Comparison of ENCODE assay signal across 23 cellular contexts in the genomic region with DNA sequence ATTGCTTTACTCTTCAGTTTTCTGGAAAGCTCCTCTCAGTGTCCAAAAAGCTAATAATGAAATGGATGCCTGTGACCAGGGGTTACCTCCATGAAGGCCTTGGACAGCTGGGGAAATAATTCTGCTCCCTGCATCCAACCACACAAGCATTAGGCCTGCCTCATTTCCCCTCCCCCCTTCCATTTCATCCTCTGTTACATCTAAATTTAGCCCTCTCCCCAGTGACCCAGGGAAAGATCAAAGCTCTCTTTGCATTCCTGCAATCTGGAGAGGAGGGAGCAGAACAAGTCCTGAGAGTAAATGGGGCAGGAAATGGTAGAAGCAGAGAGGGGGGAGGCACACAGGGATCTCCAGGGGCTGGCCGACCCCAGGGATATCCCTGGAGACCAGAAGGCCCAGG.
DNase-seq lines count a peak whose midpoint lies in the region; ATAC-seq and TF ChIP-seq lines count a peak whose summit lies in the region.
"Had no signal": no experiment of that assay in that cellular context is flagged by ENCODE, and none has a peak within 500 bp of the region (broad histone marks: within the 10 kb centered on the region; RNA-seq: fewer than 3 reads in every experiment).

No MANE protein-coding gene starts in this region.

- no peaks in the 10 kb centered on the region for H3K36me3 Mint-ChIP-seq in naive thymus-derived CD4-positive, alpha-beta T cell
- H3K36me3 Mint-ChIP-seq: CD8-positive, alpha-beta memory T cell; stimulated activated effector memory CD8-positive, alpha-beta T cell treated with anti-CD3 and anti-CD28 coated beads, Interleukin-12 subunit alpha, Interleukin-12 subunit beta, amount 100 ng/mL, for 72 hours had no signal

- WGBS in psoas muscle, 3 donors, result 8 to 30% (median 15%) methylated on average over 1 of the region's 1 CpG

- POLR2A ChIA-PET in naive thymus-derived CD4-positive, alpha-beta T cell (lab: Charles Lee), result no interaction called here

- H3K27me3 ChIP-seq in H7 (ENCODE audit: control insufficient read depth, insufficient read depth, low read length), result no peaks in the 10 kb centered on the region
- no peaks in the 10 kb centered on the region for H3K27me3 ChIP-seq in iPS-20b (ENCODE audit: insufficient read depth, low read length)
- no peaks in the 10 kb centered on the region for H3K27me3 ChIP-seq in psoas muscle (ENCODE audit: insufficient read depth in 3 of 3, low read length in 2 of 3)
- no peaks in the 10 kb centered on the region for H3K27me3 ChIP-seq in naive thymus-derived CD4-positive, alpha-beta T cell (ENCODE audit: control insufficient read depth in 2 of 2, insufficient read depth in 2 of 2, low read length in 2 of 2)
- no peaks in the 10 kb centered on the region for H3K27me3 ChIP-seq in left lung
- H3K27me3 ChIP-seq: esophagus muscularis mucosa, neutrophil had no signal

- peak; percentile 46 for DNase-seq in H7
- DNase-seq in psoas muscle, result no peak
- no peak for DNase-seq in cerebellar nuclear complex (lab: John Stamatoyannopoulos, UW)
- DNase-seq in naive thymus-derived CD4-positive, alpha-beta T cell, result no peak
- DNase-seq in left lung, result no peak
- DNase-seq: activated CD4-positive, alpha-beta T cell treated with anti-CD3 and anti-CD28 coated beads, Interleukin-2, amount 50 U/mL, for 48 hours; activated naive CD4-positive, alpha-beta T cell; CD8-positive, alpha-beta memory T cell; DND-41; effector CD4-positive, alpha-beta T cell; GOT3; NCI-H1436 treated with DMSO at 0.1 percent for 48 hours; NCI-H69; OCI-M1; SIG-M5 had no signal

- H3K4me1 ChIP-seq in iPS-20b (ENCODE audit: insufficient read depth, low read length) (peaks cover 25% of the 10 kb centered on the region), psoas muscle (no peaks in the 10 kb centered on the region), left lung (no peaks in the 10 kb centered on the region)
- no peaks in the 10 kb centered on the region for H3K4me1 ChIP-seq in naive thymus-derived CD4-positive, alpha-beta T cell (ENCODE audit: control insufficient read depth in 2 of 2, insufficient read depth in 2 of 2, low read length in 2 of 2)

- H3K27ac ChIP-seq in VCaP (peak overlapping the region; percentile 16; the same call in 1 of the 2 replicates), iPS-20b (ENCODE audit: low read length) (peak overlapping the region; percentile 62), psoas muscle (no peak overlapping the region), left lung (no peak overlapping the region)
- no peak overlapping the region for H3K27ac ChIP-seq in naive thymus-derived CD4-positive, alpha-beta T cell (ENCODE audit: low read depth, low read length)
- H3K27ac ChIP-seq: esophagus muscularis mucosa, neutrophil, thoracic aorta had no signal

- H3K4me3 Mint-ChIP-seq in naive thymus-derived CD4-positive, alpha-beta T cell, result no peak overlapping the region
- H3K4me3 Mint-ChIP-seq: CD8-positive, alpha-beta memory T cell; central memory CD8-positive, alpha-beta T cell; stimulated activated effector memory CD8-positive, alpha-beta T cell treated with anti-CD3 and anti-CD28 coated beads, Interleukin-12 subunit alpha, Interleukin-12 subunit beta, amount 100 ng/mL, for 72 hours had no signal

- H3K4me1 Mint-ChIP-seq in naive thymus-derived CD4-positive, alpha-beta T cell, result no peaks in the 10 kb centered on the region
- H3K4me1 Mint-ChIP-seq: CD8-positive, alpha-beta memory T cell; central memory CD8-positive, alpha-beta T cell; stimulated activated effector memory CD8-positive, alpha-beta T cell treated with anti-CD3 and anti-CD28 coated beads, Interleukin-12 subunit alpha, Interleukin-12 subunit beta, amount 100 ng/mL, for 72 hours had no signal

- ATAC-seq in psoas muscle, result peak; percentile 40 to 63 (median 59)
- no peak for ATAC-seq in HG03342 (IDR thresholded peaks at IDR 0.05; ENCODE audit: unreplicated experiment)
- ATAC-seq in naive thymus-derived CD4-positive, alpha-beta T cell, result no peak
- ATAC-seq in left lung, result no peak
- ATAC-seq: stimulated activated effector memory CD8-positive, alpha-beta T cell treated with anti-CD3 and anti-CD28 coated beads, Interleukin-12 subunit alpha, Interleukin-12 subunit beta, amount 100 ng/mL, for 72 hours had no signal

- intact Hi-C loops in psoas muscle (cut with DNase I) (no loop called here), left lung (cut with DNase I) (no loop called here)
- intact Hi-C loops in naive thymus-derived CD4-positive, alpha-beta T cell (cut with micrococcal nuclease), result no loop called here

- H3K9ac ChIP-seq in iPS-20b (ENCODE audit: low read depth, low read length), result peak overlapping the region; percentile 52; the same call in 1 of the 2 replicates

- no peaks in the 10 kb centered on the region for H3K36me3 ChIP-seq in H7 (replicated peaks; ENCODE audit: control insufficient read depth, insufficient read depth, low read length)
- H3K36me3 ChIP-seq in iPS-20b (ENCODE audit: insufficient read depth, low read depth, low read length), result no peaks in the 10 kb centered on the region
- H3K36me3 ChIP-seq in psoas muscle (ENCODE audit: insufficient read depth in 1 of 2, low read depth in 1 of 2), result no peaks in the 10 kb centered on the region
- no peaks in the 10 kb centered on the region for H3K36me3 ChIP-seq in naive thymus-derived CD4-positive, alpha-beta T cell (ENCODE audit: control insufficient read depth in 2 of 3, insufficient read depth in 3 of 3, low read length in 3 of 3)
- no peaks in the 10 kb centered on the region for H3K36me3 ChIP-seq in left lung
- H3K36me3 ChIP-seq: esophagus muscularis mucosa, neutrophil, thoracic aorta had no signal

- no peak for TF ChIP-seq CTCF in VCaP (conservative IDR thresholded peaks at IDR 0.05)
- no peak for TF ChIP-seq CTCF in psoas muscle (IDR thresholded peaks at IDR 0.05)
- no peak for TF ChIP-seq CTCF in left lung (IDR thresholded peaks at IDR 0.05)

- H3K9me3 Mint-ChIP-seq in naive thymus-derived CD4-positive, alpha-beta T cell, result no peaks in the 10 kb centered on the region
- H3K9me3 Mint-ChIP-seq: CD8-positive, alpha-beta memory T cell; central memory CD8-positive, alpha-beta T cell; stimulated activated effector memory CD8-positive, alpha-beta T cell treated with anti-CD3 and anti-CD28 coated beads, Interleukin-12 subunit alpha, Interleukin-12 subunit beta, amount 100 ng/mL, for 72 hours had no signal

- H3K4me3 ChIP-seq in H7 (ENCODE audit: insufficient read depth, low read depth, low read length) (no peak overlapping the region), iPS-20b (ENCODE audit: low read length) (peak overlapping the region; percentile 54; the same call in 1 of the 2 replicates), psoas muscle (no peak overlapping the region), left lung (no peak overlapping the region)
- no peak overlapping the region for H3K4me3 ChIP-seq in naive thymus-derived CD4-positive, alpha-beta T cell (ENCODE audit: low read length)
- H3K4me3 ChIP-seq: esophagus muscularis mucosa, thoracic aorta had no signal

- CTCF ChIA-PET in naive thymus-derived CD4-positive, alpha-beta T cell (lab: Charles Lee), result no interaction called here

- no peak overlapping the region for H3K27ac Mint-ChIP-seq in naive thymus-derived CD4-positive, alpha-beta T cell
- H3K27ac Mint-ChIP-seq: CD8-positive, alpha-beta memory T cell; stimulated activated effector memory CD8-positive, alpha-beta T cell treated with anti-CD3 and anti-CD28 coated beads, Interleukin-12 subunit alpha, Interleukin-12 subunit beta, amount 100 ng/mL, for 72 hours had no signal

- H3K9me3 ChIP-seq in iPS-20b (ENCODE audit: insufficient read depth, low read depth, low read length), result no peaks in the 10 kb centered on the region
- no peaks in the 10 kb centered on the region for H3K9me3 ChIP-seq in psoas muscle
- no peaks in the 10 kb centered on the region for H3K9me3 ChIP-seq in naive thymus-derived CD4-positive, alpha-beta T cell (ENCODE audit: control insufficient read depth in 2 of 3, low read length in 3 of 3)
- no peaks in the 10 kb centered on the region for H3K9me3 ChIP-seq in left lung
- H3K9me3 ChIP-seq: esophagus muscularis mucosa, neutrophil, thoracic aorta had no signal

- peaks cover 0 to 10% (median 5%) of the 10 kb centered on the region in 5 donors for H3K27me3 Mint-ChIP-seq in naive thymus-derived CD4-positive, alpha-beta T cell
- H3K27me3 Mint-ChIP-seq: central memory CD8-positive, alpha-beta T cell had no signal

Comparison
In these comparisons a context has a peak if more than half of its experiments do, and no peak if none do; other contexts are left out.
1. H3K27ac ChIP-seq: peak in VCaP (single experiment) and iPS-20b (single experiment); none in psoas muscle (single experiment), naive thymus-derived CD4-positive, alpha-beta T cell (single experiment) and left lung (0 of 2).
2. ATAC-seq: peak in psoas muscle (4 of 4); none in HG03342 (single experiment), naive thymus-derived CD4-positive, alpha-beta T cell (single experiment) and left lung (single experiment).